ENCODE assay signal across 1 cellular context in genomic region chr13:83878691-83879410, GRCh38.
TF ChIP-seq lines count a peak whose summit lies in the region.

No MANE protein-coding gene starts in this region.

TF ChIP-seq in H1, 55 proteins besides CTCF, POLR2A, EP300 and RAD21:
- TF ChIP-seq TEAD4 (IDR thresholded peaks at IDR 0.05; ENCODE audit: low read depth, low read length) (no peak), RBBP5 (IDR thresholded peaks at IDR 0.05; ENCODE audit: borderline replicate concordance, low read depth, low read length) (no peak), CTBP2 (IDR thresholded peaks at IDR 0.05; ENCODE audit: borderline replicate concordance, insufficient read depth, insufficient read length, low read length) (peak; percentile 59), SUZ12 (IDR thresholded peaks at IDR 0.05; ENCODE audit: low read length) (no peak), PHF8 (conservative IDR thresholded peaks at IDR 0.05; ENCODE audit: low read depth, low read length) (no peak), SIN3A (conservative IDR thresholded peaks at IDR 0.05 in 1 of 2, IDR thresholded peaks at IDR 0.05 in 1 of 2; ENCODE audit: low read depth in 1 of 2, low read length in 2 of 2) (0 out of 4 replicates have a peak, but pooled peaks of 1 of the 2 experiments have one; percentile 23), CBX5 (IDR thresholded peaks at IDR 0.05; ENCODE audit: low read depth, low read length) (no peak), POLR2AphosphoS5 (IDR thresholded peaks at IDR 0.05; ENCODE audit: low read depth, low read length) (no peak), SIX5 (IDR thresholded peaks at IDR 0.05; ENCODE audit: low read depth, low read length) (no peak), ASH2L (IDR thresholded peaks at IDR 0.05; ENCODE audit: low read length) (no peak), TCF12 (IDR thresholded peaks at IDR 0.05; ENCODE audit: low read depth, low read length) (no peak), SP1 (IDR thresholded peaks at IDR 0.05; ENCODE audit: low read depth, low read length) (no peak)
- TF ChIP-seq, protein P1, sequence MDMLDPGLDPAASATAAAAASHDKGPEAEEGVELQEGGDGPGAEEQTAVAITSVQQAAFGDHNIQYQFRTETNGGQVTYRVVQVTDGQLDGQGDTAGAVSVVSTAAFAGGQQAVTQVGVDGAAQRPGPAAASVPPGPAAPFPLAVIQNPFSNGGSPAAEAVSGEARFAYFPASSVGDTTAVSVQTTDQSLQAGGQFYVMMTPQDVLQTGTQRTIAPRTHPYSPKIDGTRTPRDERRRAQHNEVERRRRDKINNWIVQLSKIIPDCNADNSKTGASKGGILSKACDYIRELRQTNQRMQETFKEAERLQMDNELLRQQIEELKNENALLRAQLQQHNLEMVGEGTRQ (IDR thresholded peaks at IDR 0.05; ENCODE audit: low read length) = no peak
